Comparison of ENCODE assay signal across 6 cellular contexts in genomic region chr9:113454914-113455761, GRCh38. TPM values are rescaled to one million over a fixed set of nuclear protein-coding genes. Genes with fewer than 3 reads are reported as not detected.
DNase-seq lines count a peak whose midpoint lies in the region; ATAC-seq and TF ChIP-seq lines count a peak whose summit lies in the region.

No MANE protein-coding gene starts in this region.

- H3K9ac ChIP-seq in HCT116 (ENCODE audit: low read length) = peak overlapping the region; percentile 22

- peak overlapping the region; percentile 67 for H3K27ac ChIP-seq in HCT116 (ENCODE audit: low read depth, low read length)
- peak overlapping the region; percentile 76 to 88 (median 85) for H3K27ac ChIP-seq in adrenal gland

- H3K27me3 ChIP-seq in HCT116 (ENCODE audit: insufficient read depth, low read length) (no peaks in the 10 kb centered on the region), adrenal gland (no peaks in the 10 kb centered on the region)

- POLR2A ChIA-PET in HCT116 (lab: Charles Lee) = interaction anchor here (1.0 to 1.7 kb wide), 3 partner anchors 8 to 203 kb away, joined by 3 to 6 read pairs (median 4); partner anchors contain the start of gene RGS3

- H3K4me2 ChIP-seq in HCT116 (ENCODE audit: low read length) = peak overlapping the region; percentile 54

- H3K4me1 ChIP-seq in HCT116 (ENCODE audit: control insufficient read depth in 1 of 2, insufficient read depth in 2 of 2, low read length in 2 of 2) (peaks cover 18 to 23% of the 10 kb centered on the region in 2 experiments), adrenal gland (replicated peaks in 1 of 2) (peaks cover 5 to 28% of the 10 kb centered on the region in 2 donors)

- H3K79me2 ChIP-seq in HCT116 (ENCODE audit: insufficient read depth, low read length) = no peaks in the 10 kb centered on the region

- H2AFZ ChIP-seq in HCT116 (ENCODE audit: low read depth, low read length, poor library complexity, severe bottlenecking) = peak overlapping the region; percentile 94

- TF ChIP-seq CTCF in HCT116 (IDR thresholded peaks at IDR 0.05 in 2 of 3, conservative IDR thresholded peaks at IDR 0.05 in 1 of 3; ENCODE audit: borderline replicate concordance in 1 of 3, insufficient read depth in 1 of 3, low read depth in 2 of 3, low read length in 2 of 3) (no peak), adrenal gland (IDR thresholded peaks at IDR 0.05) (no peak)

- no TSS peak for BruUV-seq in HCT116 (replicated peaks; lab: Mats Ljungman, UMichigan)

- no peak for TF ChIP-seq POLR2A in HCT116 (IDR thresholded peaks at IDR 0.05; ENCODE audit: borderline replicate concordance, extremely low read depth, insufficient read depth, insufficient read length)
- TF ChIP-seq POLR2A in adrenal gland (IDR thresholded peaks at IDR 0.05) = peak in 1 of 2 donors; percentile 17

- no peaks in the 10 kb centered on the region for H4K20me1 ChIP-seq in HCT116 (ENCODE audit: insufficient read depth)

- peak; percentile 79 for ATAC-seq in HCT116
- ATAC-seq in GM18519 (IDR thresholded peaks at IDR 0.05; ENCODE audit: low FRiP score, unreplicated experiment) = no peak
- ATAC-seq in HG03108 (IDR thresholded peaks at IDR 0.05; ENCODE audit: unreplicated experiment) = no peak
- ATAC-seq in HG03135 (IDR thresholded peaks at IDR 0.05; ENCODE audit: unreplicated experiment) = no peak

- DNase-seq in HCT116 (ENCODE audit: low read depth, low spot score) (peak; percentile 16), adrenal gland (peak; percentile 39 to 89 (median 84)), mucosa of gallbladder (ENCODE audit: low spot score) (peak; percentile 72)

- RAD21 ChIA-PET in HCT116 (lab: Charles Lee; ENCODE audit: low non-redundant PET in 1 of 2, low total read pairs in 2 of 2, uncharacterized antibody in 2 of 2, unreplicated experiment in 2 of 2) = interaction anchor here (0.5 to 1.8 kb wide), 3 partner anchors 9 to 259 kb away, joined by 3 to 4 read pairs (median 4); no protein-coding TSS in a partner anchor

- 32 to 40% (median 37%) methylated on average over 5 of the region's 5 CpGs for WGBS in adrenal gland, 4 donors

- no peak overlapping the region for H3K4me3 ChIP-seq in HCT116 (replicated peaks in 1 of 2; ENCODE audit: low read depth in 1 of 2, low read length in 2 of 2)
- no peak overlapping the region for H3K4me3 ChIP-seq in adrenal gland

- H3K9me3 ChIP-seq in HCT116 (ENCODE audit: control insufficient read depth in 1 of 2, insufficient read depth in 1 of 2, low read depth in 1 of 2, low read length in 2 of 2) (no peaks in the 10 kb centered on the region), adrenal gland (replicated peaks in 1 of 3) (no peaks in the 10 kb centered on the region)

- intact Hi-C loops in HCT116 (cut with micrococcal nuclease) = no loop called here
- intact Hi-C loops in adrenal gland (cut with DNase I) = no loop called here

- CTCF ChIA-PET in HCT116 (lab: Charles Lee) = interaction anchor here (1.1 to 2.3 kb wide), 5 partner anchors 9 to 203 kb away, joined by 4 to 15 read pairs (median 6); no protein-coding TSS in a partner anchor

- H3K36me3 ChIP-seq in HCT116 (ENCODE audit: control insufficient read depth in 1 of 2, insufficient read depth in 2 of 2, low read length in 2 of 2) (no peaks in the 10 kb centered on the region), adrenal gland (replicated peaks in 1 of 2) (no peaks in the 10 kb centered on the region)

- H3K9me2 ChIP-seq in HCT116 (ENCODE audit: insufficient read depth) = no peaks in the 10 kb centered on the region

- no peak for TF ChIP-seq RAD21 in HCT116 (IDR thresholded peaks at IDR 0.05; ENCODE audit: low read depth)

TF ChIP-seq in HCT116, 20 proteins besides CTCF, POLR2A, EP300 and RAD21:
- TF ChIP-seq ZBTB33 (IDR thresholded peaks at IDR 0.05; ENCODE audit: extremely low read depth, insufficient replicate concordance, low read length) = no peak
- peak; percentile 14; the same call in 1 of the 2 replicates for TF ChIP-seq JUND (IDR thresholded peaks at IDR 0.05)
- no peak for TF ChIP-seq TCF7L2 (IDR thresholded peaks at IDR 0.05; ENCODE audit: borderline replicate concordance, extremely low read depth, insufficient read depth, insufficient read length)
- 0 out of 2 replicates have a peak, but pooled peaks have one; percentile 18 for TF ChIP-seq ZFX (IDR thresholded peaks at IDR 0.05)
- TF ChIP-seq FOSL1 (IDR thresholded peaks at IDR 0.05; ENCODE audit: low read depth) = peak; percentile 25; the same call in 1 of the 2 replicates
- no peak for TF ChIP-seq MAX (IDR thresholded peaks at IDR 0.05)
- TF ChIP-seq ZNF274 (IDR thresholded peaks at IDR 0.05; ENCODE audit: low read depth, low read length) = no peak

RNA-seq across cellular contexts. Expression of gene RGS3, which starts 8.4 kb away (rescaled TPM):
- 39.4 TPM for total RNA-seq in HCT116 (2021; ENCODE audit: unreplicated experiment)
- 35.0 and 42.5 TPM in 2 replicates for polyA plus RNA-seq in HCT116 (2012)
- 100 to 1,000 TPM in 2 of 8 donors, 10 to 100 TPM in 6; 42.9 to 102 (median 72.1) TPM for total RNA-seq in adrenal gland
- 10 to 100 TPM; 34.5 to 64.9 (median 53.5) TPM for polyA plus RNA-seq in adrenal gland
- 142 TPM for total RNA-seq in mucosa of gallbladder

RNA-seq across cellular contexts. Expression of gene C9orf43, which starts 44.6 kb away (rescaled TPM):
- 0.71 TPM for total RNA-seq in HCT116 (2021; ENCODE audit: unreplicated experiment)
- 0.26 and 0.77 TPM in 2 replicates for polyA plus RNA-seq in HCT116 (2012)
- total RNA-seq in adrenal gland = 1 to 10 TPM in 4 of 8 donors, under 1 TPM in 4; 0.65 to 2.3 (median 1.3) TPM
- polyA plus RNA-seq in adrenal gland = 1 to 10 TPM; 1.8 to 5.1 (median 3.1) TPM
- total RNA-seq in mucosa of gallbladder = 0.37 TPM

RNA-seq across cellular contexts. Expression of gene POLE3, which starts 44.7 kb away (rescaled TPM):
- total RNA-seq in HCT116 (2021; ENCODE audit: unreplicated experiment) = 65.1 TPM
- 31.3 and 38.8 TPM in 2 replicates for polyA plus RNA-seq in HCT116 (2012)
- total RNA-seq in adrenal gland = 10 to 100 TPM; 40.2 to 53.1 (median 42.5) TPM
- polyA plus RNA-seq in adrenal gland = 10 to 100 TPM; 14.9 to 79.1 (median 23.6) TPM
- total RNA-seq in mucosa of gallbladder = 24.5 TPM

RNA-seq across cellular contexts. Expression of gene ALAD, which starts 54.1 kb away (rescaled TPM):
- total RNA-seq in HCT116 (2021; ENCODE audit: unreplicated experiment) (14.0 TPM), adrenal gland (100 to 1,000 TPM; 159 to 348 (median 245) TPM), mucosa of gallbladder (108 TPM)
- polyA plus RNA-seq in HCT116 (2012) = 15.1 and 15.7 TPM in 2 replicates
- 100 to 1,000 TPM; 112 to 244 (median 150) TPM for polyA plus RNA-seq in adrenal gland

Comparison
In these comparisons a context has a peak if more than half of its experiments do, and no peak if none do; other contexts are left out.
1. DNase-seq: peak in every context shown above with its lines; median percentile 84 in adrenal gland; 72 in mucosa of gallbladder; 16 in HCT116.